Comparison of ENCODE assay signal across 8 cellular contexts in the genomic region with DNA sequence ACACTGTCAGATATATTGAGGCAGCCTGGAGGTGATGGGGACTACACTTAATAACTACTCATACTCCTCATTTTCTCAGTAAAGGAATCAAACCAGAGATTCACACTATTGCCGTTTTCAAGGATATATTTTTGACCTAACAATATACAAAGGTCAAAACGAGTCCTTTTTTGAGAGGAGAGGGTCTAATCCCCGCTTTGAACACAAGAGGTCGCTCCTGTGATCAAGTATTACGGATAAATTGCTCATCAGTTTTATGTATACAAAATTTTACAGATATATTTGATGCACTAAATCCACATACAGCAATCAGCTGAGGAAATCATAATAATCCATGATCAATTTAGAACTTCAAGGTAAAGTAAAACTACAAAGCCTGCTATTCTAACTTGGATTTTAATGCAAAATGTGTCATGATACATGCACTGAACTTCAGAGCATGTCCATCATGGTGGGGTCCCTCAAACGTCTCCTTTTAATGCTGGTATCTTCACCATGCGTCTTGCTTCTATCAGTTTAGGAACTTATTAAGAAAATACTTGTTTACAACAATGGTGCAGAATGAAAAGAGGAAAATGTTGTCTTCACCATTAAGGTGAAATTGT. TPM values are rescaled to one million over a fixed set of nuclear protein-coding genes. Genes with fewer than 3 reads are reported as not detected.
DNase-seq lines count a peak whose midpoint lies in the region; ATAC-seq and TF ChIP-seq lines count a peak whose summit lies in the region.

No MANE protein-coding gene starts in this region.

- no peaks in the 10 kb centered on the region for H3K36me3 ChIP-seq in A673 (ENCODE audit: insufficient read depth, low read length, poor library complexity, severe bottlenecking)
- H3K36me3 ChIP-seq in OCI-LY1 (ENCODE audit: insufficient read depth, low read length) = no peaks in the 10 kb centered on the region

- H3K4me1 ChIP-seq in A673 (ENCODE audit: insufficient read depth, low read length, poor library complexity, severe bottlenecking) = peaks cover 3% of the 10 kb centered on the region
- H3K4me1 ChIP-seq in OCI-LY1 (ENCODE audit: insufficient read depth, low read length, severe bottlenecking) = no peaks in the 10 kb centered on the region
- H3K4me1 ChIP-seq in foreskin keratinocyte = peaks cover 3% of the 10 kb centered on the region

- no peak overlapping the region for H2AFZ ChIP-seq in OCI-LY1 (ENCODE audit: low read length)

- ATAC-seq in foreskin keratinocyte (no peak), HG02610 (IDR thresholded peaks at IDR 0.05; ENCODE audit: unreplicated experiment) (no peak)

- H3K4me3 ChIP-seq in A673 (ENCODE audit: low read depth, low read length, poor library complexity, severe bottlenecking) (peak overlapping the region; percentile 87), OCI-LY1 (ENCODE audit: low read depth, low read length, poor library complexity, severe bottlenecking) (no peak overlapping the region)

- no peaks in the 10 kb centered on the region for H3K79me2 ChIP-seq in OCI-LY1 (ENCODE audit: insufficient read depth, low read length)

- no TSS peak for BruUV-seq in A673 (replicated peaks; lab: Mats Ljungman, UMichigan)

- H3K9me2 ChIP-seq in OCI-LY1 (ENCODE audit: low read depth, low read length) = no peaks in the 10 kb centered on the region

- intact Hi-C loops in A673 (cut with micrococcal nuclease; ENCODE audit: unreplicated experiment) = loop anchor here (1.0 to 10.0 kb wide), 5 partner anchors 417 to 1274 kb away; no protein-coding TSS in a partner anchor

- H3K27me3 ChIP-seq in A673 (replicated peaks; ENCODE audit: insufficient read depth, low read depth, low read length, poor library complexity) = no peaks in the 10 kb centered on the region
- H3K27me3 ChIP-seq in OCI-LY1 (ENCODE audit: insufficient read depth, low read length) = no peaks in the 10 kb centered on the region
- no peaks in the 10 kb centered on the region for H3K27me3 ChIP-seq in foreskin keratinocyte

- TF ChIP-seq CTCF in A673 (conservative IDR thresholded peaks at IDR 0.05; ENCODE audit: low read depth, low read length) = peak; percentile 86
- peak; percentile 49 for TF ChIP-seq CTCF in GM12874 (IDR thresholded peaks at IDR 0.05; ENCODE audit: insufficient read depth, low read depth, low read length)
- TF ChIP-seq CTCF in OCI-LY1 (IDR thresholded peaks at IDR 0.05; ENCODE audit: low read length) = peak; percentile 73
- TF ChIP-seq CTCF in foreskin keratinocyte (conservative IDR thresholded peaks at IDR 0.05) = peak; percentile 85

- CTCF ChIA-PET in A673 (lab: Charles Lee) = interaction anchor here (0.6 kb wide), 1 partner anchor 181 kb away, joined by 4 read pairs; no protein-coding TSS in a partner anchor

- no peak overlapping the region for H3K27ac ChIP-seq in A673 (ENCODE audit: low read depth, low read length, poor library complexity, severe bottlenecking)
- H3K27ac ChIP-seq in OCI-LY1 (ENCODE audit: low read depth, low read length, poor library complexity, severe bottlenecking) = no peak overlapping the region
- H3K27ac ChIP-seq in foreskin keratinocyte = no peak overlapping the region

- no peak overlapping the region for H3K9ac ChIP-seq in OCI-LY1 (ENCODE audit: low read length)

- H4K20me1 ChIP-seq in OCI-LY1 (ENCODE audit: insufficient read depth, low read length) = no peaks in the 10 kb centered on the region

- no peak overlapping the region for H3K4me2 ChIP-seq in OCI-LY1 (ENCODE audit: low read length)

- DNase-seq in A673 (ENCODE audit: low spot score) (peak; percentile 64), foreskin keratinocyte (peak in 1 of 2 donors; percentile 64), islet precursor cell (no peak), globus pallidus (ENCODE audit: low spot score) (no peak), SKM-1 (lab: John Stamatoyannopoulos, UW; ENCODE audit: unreplicated experiment) (no peak)

- H3K9me3 ChIP-seq in A673 (ENCODE audit: low read depth, low read length, poor library complexity, severe bottlenecking) (no peaks in the 10 kb centered on the region), OCI-LY1 (ENCODE audit: low read length) (no peaks in the 10 kb centered on the region)

- POLR2A ChIA-PET in A673 (lab: Charles Lee; ENCODE audit: low non-redundant PET) = interaction anchor here (0.6 to 0.7 kb wide), 2 partner anchors 9 to 569 kb away, joined by 3 to 15 read pairs; no protein-coding TSS in a partner anchor

- H3F3A ChIP-seq in OCI-LY1 (ENCODE audit: insufficient read depth, low read length) = no peaks in the 10 kb centered on the region

RNA-seq across cellular contexts. Expression of a gene that starts 2.5 kb away (rescaled TPM):
- 11.1 and 11.8 TPM in 2 replicates for total RNA-seq in A673 (2021)
- 5.5 and 8.6 TPM in 2 replicates for total RNA-seq in foreskin keratinocyte
- 2.6 and 4.7 TPM in 2 replicates for polyA plus RNA-seq in foreskin keratinocyte
